Comparison of ENCODE assay signal across 27 cellular contexts in the genomic region with DNA sequence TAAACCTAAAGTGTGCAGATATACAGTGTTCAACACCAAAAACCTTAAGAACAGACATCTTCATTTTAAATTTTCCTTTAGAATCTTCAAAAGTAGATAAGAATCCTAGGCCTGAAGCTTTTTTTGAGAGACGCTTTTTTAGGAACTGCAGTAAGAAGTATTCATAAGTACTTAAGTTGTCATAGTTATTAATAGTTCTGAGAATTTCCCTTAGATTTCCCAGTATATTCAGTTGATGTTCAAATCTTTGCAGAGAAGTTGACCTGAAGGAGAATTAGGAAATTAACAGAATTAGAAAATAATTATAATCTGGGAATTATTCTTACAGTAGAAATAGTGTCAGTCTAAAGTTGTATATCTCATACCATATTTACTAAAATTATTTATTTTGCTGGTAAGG.
"Had no signal": no experiment of that assay in that cellular context is flagged by ENCODE, and none has a peak within 500 bp of the region (broad histone marks: within the 10 kb centered on the region; RNA-seq: fewer than 3 reads in every experiment).

No MANE protein-coding gene starts in this region.

- DNase-seq: natural killer cell; occipital lobe; ovary; posterior cingulate gyrus; psoas muscle; right cardiac atrium; right lobe of liver; sigmoid colon; small intestine; spleen; stimulated activated CD4-positive, alpha-beta T cell treated with anti-CD3 and anti-CD28 coated beads, Interleukin-12 subunit alpha, Interleukin-12 subunit beta, amount 100 ng/mL, for 4 hours; stimulated activated CD4-positive, alpha-beta T cell treated with anti-CD3 and anti-CD28 coated beads, Interleukin-1b, Interleukin-23, amount 100 ng/mL, for 48 hours; stimulated activated CD4-positive, alpha-beta T cell treated with anti-CD3 and anti-CD28 coated beads, Interleukin-4, amount 100 ng/mL, for 1 hour; stimulated activated CD4-positive, alpha-beta T cell treated with anti-CD3 and anti-CD28 coated beads, Interleukin-4, amount 100 ng/mL, for 4 hours; stimulated activated CD8-positive, alpha-beta memory T cell treated with anti-CD3 and anti-CD28 coated beads, Interleukin-4, amount 100 ng/mL, for 48 hours; stimulated activated naive CD4-positive, alpha-beta T cell; stimulated activated naive CD8-positive, alpha-beta T cell treated with anti-CD3 and anti-CD28 coated beads, Interleukin-15, Interleukin-2, amounts not matched to agents 100 U/mL and 50 U/mL, for 24 hours; stomach; thyroid gland; trophoblast cell; upper lobe of left lung had no signal

- H3K4me1 ChIP-seq: neural progenitor cell, parathyroid adenoma, psoas muscle, right lobe of liver, sigmoid colon, spleen, stomach, thyroid gland, tibial nerve, upper lobe of left lung, vagina had no signal

- H3K36me3 ChIP-seq: neural progenitor cell, ovary, right lobe of liver, sigmoid colon, spleen, stomach, thoracic aorta, thyroid gland, upper lobe of left lung, vagina had no signal

- H3K27ac ChIP-seq: neural progenitor cell, ovary, parathyroid adenoma, psoas muscle, right lobe of liver, sigmoid colon, spleen, stomach, thoracic aorta, thyroid gland, tibial nerve, upper lobe of left lung, vagina had no signal

- H3K4me2 ChIP-seq: neural progenitor cell had no signal

- H3K9ac ChIP-seq: neural progenitor cell, parathyroid adenoma had no signal

- H3K4me3 ChIP-seq: neural progenitor cell, ovary, psoas muscle, right lobe of liver, sigmoid colon, spleen, stomach, thoracic aorta, thyroid gland, tibial nerve, upper lobe of left lung, vagina had no signal

- ATAC-seq: natural killer cell; psoas muscle; right cardiac atrium; right lobe of liver; stimulated activated memory B cell treated with anti-CD40 and anti-IgM and Interleukin-4, amounts not matched to agents 10 μg/mL and 1 μg/mL and 100 μg/mL, for 72 hours; stimulated activated naive CD8-positive, alpha-beta T cell treated with anti-CD3 and anti-CD28 coated beads, Interleukin-15, Interleukin-2, amounts not matched to agents 100 U/mL and 50 U/mL, for 24 hours had no signal

- H3K9me3 ChIP-seq: ovary, psoas muscle, right lobe of liver, sigmoid colon, spleen, stomach, thoracic aorta, thyroid gland, upper lobe of left lung, vagina had no signal

- H3K79me2 ChIP-seq: parathyroid adenoma had no signal

- H2AFZ ChIP-seq: neural progenitor cell, parathyroid adenoma had no signal

- H3K27me3 ChIP-seq: neural progenitor cell, ovary, right lobe of liver, sigmoid colon, spleen, stomach, thyroid gland, tibial nerve, upper lobe of left lung, vagina had no signal
